Comparison of ENCODE assay signal across 34 cellular contexts in genomic region chr2:176789751-176790150, GRCh38.
"Had no signal": no experiment of that assay in that cellular context is flagged by ENCODE, and none has a peak within 500 bp of the region (broad histone marks: within the 10 kb centered on the region; RNA-seq: fewer than 3 reads in every experiment).

No MANE protein-coding gene starts in this region.

- H3K27ac Mint-ChIP-seq: activated CD4-positive, alpha-beta T cell treated with anti-CD3 and anti-CD28 coated beads, Interleukin-2, amount 10 ng/mL, durations not matched to agents 24 days and 14 days; activated CD8-positive, alpha-beta T cell treated with anti-CD3 and anti-CD28 coated beads for 36 hours; activated naive CD4-positive, alpha-beta T cell treated with anti-CD3 and anti-CD28 coated beads, Interleukin-2, amount 50 U/mL, for 72 hours; activated T-cell treated with anti-CD3 and anti-CD28 coated beads, Interleukin-2, amount 50 U/mL, for 72 hours; activated T-helper 17 cell treated with anti-CD3 and anti-CD28 coated beads, Interleukin-2, amount 50 U/mL, for 72 hours had no signal

- H3K4me1 ChIP-seq: breast epithelium, Peyer's patch, SJSA1 had no signal

- H3K4me3 ChIP-seq: adrenal gland, body of pancreas, breast epithelium, MG63, Peyer's patch, SJSA1 had no signal

- H3K9me3 ChIP-seq: adrenal gland, body of pancreas, breast epithelium, MG63, Peyer's patch, SJSA1 had no signal

- DNase-seq: activated CD4-positive, alpha-beta T cell treated with anti-CD3 and anti-CD28 coated beads, Interleukin-2, amount 10 ng/mL, durations not matched to agents 24 days and 14 days; activated CD4-positive, alpha-beta T cell treated with anti-CD3 and anti-CD28 coated beads, Interleukin-2, amount 50 U/mL, for 4 hours; activated CD8-positive, alpha-beta T cell treated with anti-CD3 and anti-CD28 coated beads for 36 hours; activated effector memory CD4-positive, alpha-beta T cell treated with anti-CD3 and anti-CD28 coated beads, Interleukin-2, amount 50 U/mL, for 16 hours; activated naive CD4-positive, alpha-beta T cell treated with Interleukin-2 at 50 U/mL for 16 hours; activated T-cell treated with anti-CD3 and anti-CD28 coated beads, Interleukin-2, amount 50 U/mL, for 1 hour; activated T-cell treated with anti-CD3 and anti-CD28 coated beads, Interleukin-2, amount 50 U/mL, for 72 hours; adrenal gland; body of pancreas; cerebellar nuclear complex; Kasumi-1; KG1; MG63; MV-4-11; NCI-H1092; NCI-H1436 treated with DMSO at 0.1 percent for 48 hours; NCI-H187; NCI-H2029 treated with DMSO at 0.1 percent for 48 hours; NCI-H2107; NCI-H2171; NCI-H510A; NCI-H526; NCI-H748 treated with DMSO at 0.1 percent for 48 hours; NK-92 treated with Interleukin-12 subunit alpha and Interleukin-12 subunit beta, amount 100 ng/mL, for 24 hours; PC-3; Peyer's patch; RPMI8226; SHP77 treated with DMSO at 0.1 percent for 48 hours had no signal

- H3K27ac ChIP-seq: adrenal gland, body of pancreas, breast epithelium, Peyer's patch, SJSA1 had no signal

- FAIRE-seq: astrocyte, TTC549 had no signal

- H3K4me3 Mint-ChIP-seq: activated CD4-positive, alpha-beta T cell treated with anti-CD3 and anti-CD28 coated beads, Interleukin-2, amount 10 ng/mL, durations not matched to agents 24 days and 14 days; activated CD8-positive, alpha-beta T cell treated with anti-CD3 and anti-CD28 coated beads for 36 hours; activated T-cell treated with anti-CD3 and anti-CD28 coated beads, Interleukin-2, amount 50 U/mL, for 72 hours; activated T-helper 17 cell treated with anti-CD3 and anti-CD28 coated beads, Interleukin-2, amount 50 U/mL, for 72 hours had no signal

- H3K36me3 ChIP-seq: adrenal gland, breast epithelium, MG63, Peyer's patch, SJSA1 had no signal

- ATAC-seq: activated CD8-positive, alpha-beta T cell treated with anti-CD3 and anti-CD28 coated beads for 36 hours; activated naive CD4-positive, alpha-beta T cell treated with anti-CD3 and anti-CD28 coated beads, Interleukin-2, amount 50 U/mL, for 72 hours; activated T-cell treated with anti-CD3 and anti-CD28 coated beads, Interleukin-2, amount 50 U/mL, for 72 hours; activated T-helper 17 cell treated with anti-CD3 and anti-CD28 coated beads, Interleukin-2, amount 50 U/mL, for 72 hours; body of pancreas; PC-3 had no signal

- H3K4me1 Mint-ChIP-seq: activated CD4-positive, alpha-beta T cell treated with anti-CD3 and anti-CD28 coated beads, Interleukin-2, amount 10 ng/mL, durations not matched to agents 24 days and 14 days; activated T-helper 17 cell treated with anti-CD3 and anti-CD28 coated beads, Interleukin-2, amount 50 U/mL, for 72 hours had no signal

- H3K27me3 ChIP-seq: adrenal gland, body of pancreas, breast epithelium, MG63, Peyer's patch, SJSA1 had no signal

- H3K9me3 Mint-ChIP-seq: activated CD4-positive, alpha-beta T cell treated with anti-CD3 and anti-CD28 coated beads, Interleukin-2, amount 10 ng/mL, durations not matched to agents 24 days and 14 days; activated CD8-positive, alpha-beta T cell treated with anti-CD3 and anti-CD28 coated beads for 36 hours; activated naive CD4-positive, alpha-beta T cell treated with anti-CD3 and anti-CD28 coated beads, Interleukin-2, amount 50 U/mL, for 72 hours; activated T-cell treated with anti-CD3 and anti-CD28 coated beads, Interleukin-2, amount 50 U/mL, for 72 hours; activated T-helper 17 cell treated with anti-CD3 and anti-CD28 coated beads, Interleukin-2, amount 50 U/mL, for 72 hours had no signal
